In genomic region chr4:85755285-85755684, GRCh38 we compare ENCODE assay signal across 30 cellular contexts.
"Had no signal": no experiment of that assay in that cellular context is flagged by ENCODE, and none has a peak within 500 bp of the region (broad histone marks: within the 10 kb centered on the region; RNA-seq: fewer than 3 reads in every experiment).

No MANE protein-coding gene starts in this region.

- ATAC-seq: activated naive CD4-positive, alpha-beta T cell treated with anti-CD3 and anti-CD28 coated beads, Interleukin-2, amount 50 U/mL, for 72 hours; activated T-cell treated with anti-CD3 and anti-CD28 coated beads, Interleukin-2, amount 50 U/mL, for 72 hours; esophagus mucosa; WTC11 had no signal

- H3K9me3 ChIP-seq: ascending aorta, breast epithelium, colonic mucosa had no signal

- DNase-seq: activated CD4-positive, alpha-beta memory T cell treated with anti-CD3 and anti-CD28 coated beads, Interleukin-2, amount 10 ng/mL, durations not matched to agents 7 days and 5 days; activated CD4-positive, alpha-beta T cell treated with anti-CD3 and anti-CD28 coated beads for 1 hour; activated CD4-positive, alpha-beta T cell treated with anti-CD3 and anti-CD28 coated beads for 4 hours; activated CD4-positive, alpha-beta T cell treated with anti-CD3 and anti-CD28 coated beads, Interleukin-2, amount 10 ng/mL, durations not matched to agents 7 days and 5 days; activated CD4-positive, alpha-beta T cell treated with anti-CD3 and anti-CD28 coated beads, Interleukin-2, amount 50 U/mL, for 4 hours; activated CD8-positive, alpha-beta memory T cell treated with anti-CD3 and anti-CD28 coated beads, Interleukin-2, amount 50 U/mL, for 48 hours; activated gamma-delta T cell; activated naive CD4-positive, alpha-beta T cell; activated naive CD4-positive, alpha-beta T cell treated with anti-CD3 and anti-CD28 coated beads, Interleukin-2, amount 10 ng/mL, durations not matched to agents 7 days and 5 days; activated naive CD8-positive, alpha-beta T cell treated with anti-CD3 and anti-CD28 coated beads, Interleukin-2, amount 10 ng/mL, durations not matched to agents 7 days and 5 days; activated T-cell treated with anti-CD3 and anti-CD28 coated beads for 4 hours; activated T-cell treated with anti-CD3 and anti-CD28 coated beads, Interleukin-2, amount 50 U/mL, for 24 hours; activated T-cell treated with anti-CD3 and anti-CD28 coated beads, Interleukin-2, amount 50 U/mL, for 72 hours; central memory CD4-positive, alpha-beta T cell; cerebellar nuclear complex; colonic mucosa; effector CD8-positive, alpha-beta T cell; foreskin fibroblast; T-helper 2 cell had no signal

- H3K4me3 ChIP-seq: ascending aorta, breast epithelium, cardiac muscle cell, colonic mucosa had no signal

- H3K27ac ChIP-seq: ascending aorta, breast epithelium, cardiac muscle cell, colonic mucosa, VCaP had no signal

- H3K4me1 Mint-ChIP-seq: activated CD4-positive, alpha-beta memory T cell treated with anti-CD3 and anti-CD28 coated beads, Interleukin-2, amount 10 ng/mL, durations not matched to agents 7 days and 5 days; activated CD4-positive, alpha-beta T cell treated with anti-CD3 and anti-CD28 coated beads, Interleukin-2, amount 10 ng/mL, durations not matched to agents 7 days and 5 days; activated naive CD4-positive, alpha-beta T cell treated with anti-CD3 and anti-CD28 coated beads, Interleukin-2, amount 10 ng/mL, durations not matched to agents 7 days and 5 days; activated naive CD8-positive, alpha-beta T cell treated with anti-CD3 and anti-CD28 coated beads, Interleukin-2, amount 10 ng/mL, durations not matched to agents 7 days and 5 days had no signal

- H3K4me3 Mint-ChIP-seq: activated CD4-positive, alpha-beta memory T cell treated with anti-CD3 and anti-CD28 coated beads, Interleukin-2, amount 10 ng/mL, durations not matched to agents 7 days and 5 days; activated CD4-positive, alpha-beta T cell treated with anti-CD3 and anti-CD28 coated beads, Interleukin-2, amount 10 ng/mL, durations not matched to agents 7 days and 5 days; activated naive CD4-positive, alpha-beta T cell treated with anti-CD3 and anti-CD28 coated beads, Interleukin-2, amount 10 ng/mL, durations not matched to agents 7 days and 5 days; activated naive CD8-positive, alpha-beta T cell treated with anti-CD3 and anti-CD28 coated beads, Interleukin-2, amount 10 ng/mL, durations not matched to agents 7 days and 5 days; activated T-cell treated with anti-CD3 and anti-CD28 coated beads, Interleukin-2, amount 50 U/mL, for 24 hours; activated T-cell treated with anti-CD3 and anti-CD28 coated beads, Interleukin-2, amount 50 U/mL, for 72 hours; brain; WTC11 had no signal

- H3K36me3 Mint-ChIP-seq: activated naive CD4-positive, alpha-beta T cell treated with anti-CD3 and anti-CD28 coated beads, Interleukin-2, amount 10 ng/mL, durations not matched to agents 7 days and 5 days; activated naive CD4-positive, alpha-beta T cell treated with anti-CD3 and anti-CD28 coated beads, Interleukin-2, amount 50 U/mL, for 72 hours; activated naive CD8-positive, alpha-beta T cell treated with anti-CD3 and anti-CD28 coated beads, Interleukin-2, amount 10 ng/mL, durations not matched to agents 7 days and 5 days; brain; WTC11 had no signal

- H3K27me3 Mint-ChIP-seq: activated CD4-positive, alpha-beta memory T cell treated with anti-CD3 and anti-CD28 coated beads, Interleukin-2, amount 10 ng/mL, durations not matched to agents 7 days and 5 days; activated CD4-positive, alpha-beta T cell treated with anti-CD3 and anti-CD28 coated beads, Interleukin-2, amount 10 ng/mL, durations not matched to agents 7 days and 5 days; activated naive CD4-positive, alpha-beta T cell treated with anti-CD3 and anti-CD28 coated beads, Interleukin-2, amount 10 ng/mL, durations not matched to agents 7 days and 5 days; activated naive CD8-positive, alpha-beta T cell treated with anti-CD3 and anti-CD28 coated beads, Interleukin-2, amount 10 ng/mL, durations not matched to agents 7 days and 5 days; activated T-cell treated with anti-CD3 and anti-CD28 coated beads, Interleukin-2, amount 50 U/mL, for 24 hours had no signal

- H3K27ac Mint-ChIP-seq: activated CD4-positive, alpha-beta memory T cell treated with anti-CD3 and anti-CD28 coated beads, Interleukin-2, amount 10 ng/mL, durations not matched to agents 7 days and 5 days; activated CD4-positive, alpha-beta T cell treated with anti-CD3 and anti-CD28 coated beads, Interleukin-2, amount 10 ng/mL, durations not matched to agents 7 days and 5 days; activated naive CD4-positive, alpha-beta T cell treated with anti-CD3 and anti-CD28 coated beads, Interleukin-2, amount 10 ng/mL, durations not matched to agents 7 days and 5 days; activated naive CD4-positive, alpha-beta T cell treated with anti-CD3 and anti-CD28 coated beads, Interleukin-2, amount 50 U/mL, for 72 hours; activated naive CD8-positive, alpha-beta T cell treated with anti-CD3 and anti-CD28 coated beads, Interleukin-2, amount 10 ng/mL, durations not matched to agents 7 days and 5 days; activated T-cell treated with anti-CD3 and anti-CD28 coated beads, Interleukin-2, amount 50 U/mL, for 24 hours; activated T-cell treated with anti-CD3 and anti-CD28 coated beads, Interleukin-2, amount 50 U/mL, for 72 hours; brain; WTC11 had no signal

- FAIRE-seq: endometrium, frontal cortex, TTC549 had no signal

- H3K27me3 ChIP-seq: ascending aorta, breast epithelium, cardiac muscle cell, colonic mucosa had no signal

- H3K4me1 ChIP-seq: ascending aorta, breast epithelium, colonic mucosa had no signal

- H3K9me3 Mint-ChIP-seq: activated CD4-positive, alpha-beta memory T cell treated with anti-CD3 and anti-CD28 coated beads, Interleukin-2, amount 10 ng/mL, durations not matched to agents 7 days and 5 days; activated CD4-positive, alpha-beta T cell treated with anti-CD3 and anti-CD28 coated beads, Interleukin-2, amount 10 ng/mL, durations not matched to agents 7 days and 5 days; activated naive CD4-positive, alpha-beta T cell treated with anti-CD3 and anti-CD28 coated beads, Interleukin-2, amount 10 ng/mL, durations not matched to agents 7 days and 5 days; activated naive CD8-positive, alpha-beta T cell treated with anti-CD3 and anti-CD28 coated beads, Interleukin-2, amount 10 ng/mL, durations not matched to agents 7 days and 5 days; activated T-cell treated with anti-CD3 and anti-CD28 coated beads, Interleukin-2, amount 50 U/mL, for 24 hours; WTC11 had no signal

- H3K36me3 ChIP-seq: ascending aorta, breast epithelium, cardiac muscle cell, colonic mucosa had no signal
